In the genomic region with DNA sequence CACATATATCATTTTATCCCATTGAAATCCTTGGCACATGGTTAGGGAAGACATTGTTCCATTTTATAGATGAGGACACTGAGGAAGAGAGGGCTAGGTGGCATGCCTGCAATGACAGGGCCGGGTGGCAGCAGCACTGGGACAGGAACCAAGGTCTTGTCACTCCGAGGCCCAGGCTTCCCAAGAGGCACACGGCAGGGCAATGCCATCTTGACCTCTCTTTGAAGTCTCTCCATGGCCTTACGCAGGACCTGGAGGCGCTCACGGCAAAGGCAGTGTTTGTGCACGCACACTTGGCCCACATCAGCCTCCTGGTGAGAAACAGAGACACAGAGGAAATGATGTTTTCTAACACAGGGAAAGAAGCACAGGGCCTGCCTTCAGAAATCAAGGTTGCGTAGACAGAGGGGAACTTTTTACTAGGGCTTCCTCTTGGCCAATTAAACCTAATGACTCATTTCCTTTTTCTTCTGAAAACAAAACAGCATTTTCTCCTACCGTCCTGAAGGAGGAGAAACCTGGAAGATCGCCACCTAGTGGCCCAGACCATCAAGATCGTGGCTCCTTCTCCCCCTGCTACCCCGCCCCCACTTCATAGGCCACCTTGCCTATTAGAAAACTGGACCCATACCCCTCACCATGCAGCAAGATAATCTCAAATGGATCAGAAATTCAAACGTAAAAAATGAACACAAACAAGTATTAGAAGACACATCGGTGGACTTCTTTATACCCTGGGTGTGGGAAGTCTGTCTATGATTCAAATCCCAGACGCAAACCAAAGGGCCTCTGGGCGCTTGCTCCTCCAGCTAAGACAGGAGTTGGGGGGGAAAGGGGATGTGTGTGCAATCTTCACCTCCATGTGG, we compare ENCODE assay signal across 8 cellular contexts.
DNase-seq lines count a peak whose midpoint lies in the region; ATAC-seq and TF ChIP-seq lines count a peak whose summit lies in the region.

No MANE protein-coding gene starts in this region.

- 24 to 26% (median 25%) methylated on average over 16 of the region's 16 CpGs for WGBS in stomach, 5 donors

- peak; percentile 96 for DNase-seq in DMS53 (lab: John Stamatoyannopoulos, UW)
- DNase-seq in HuH-7.5 (ENCODE audit: low spot score) = peak; percentile 59
- peak; percentile 95 for DNase-seq in RPMI7951 (ENCODE audit: low read depth)
- peak; percentile 62 to 64 for DNase-seq in activated T-helper 1 cell treated with anti-CD3 and anti-CD28 coated beads, Interleukin-2, amount 50 U/mL, for 16 hours (ENCODE audit: low read depth in 1 of 2, low spot score in 1 of 2)
- DNase-seq in fibroblast of the aortic adventitia (ENCODE audit: low read depth) = peak; percentile 97
- peak; percentile 88 for DNase-seq in neural progenitor cell (ENCODE audit: low spot score)
- DNase-seq in stomach = peak; percentile 89

- no peaks in the 10 kb centered on the region for H4K20me1 ChIP-seq in neural progenitor cell (ENCODE audit: low read depth)

- H3K79me2 ChIP-seq in neural progenitor cell (ENCODE audit: low read depth) = no peaks in the 10 kb centered on the region

- intact Hi-C loops in stomach (cut with DNase I; ENCODE audit: low total_unique reads) = no loop called here

- H3K27ac ChIP-seq in neural progenitor cell (no peak overlapping the region), stomach (peak overlapping the region; percentile 69 to 89 (median 81))

- H3F3A ChIP-seq in neural progenitor cell (ENCODE audit: low read depth) = peaks cover 5% of the 10 kb centered on the region

- peak overlapping the region; percentile 23 for H3K27ac Mint-ChIP-seq in neural progenitor cell

- H3K4me3 Mint-ChIP-seq in neural progenitor cell = no peak overlapping the region

- H3K9me3 ChIP-seq in neural progenitor cell (ENCODE audit: low read depth) = no peaks in the 10 kb centered on the region
- H3K9me3 ChIP-seq in stomach = no peaks in the 10 kb centered on the region

- no peak for TF ChIP-seq POLR2A in stomach (IDR thresholded peaks at IDR 0.05)

- peaks cover 4% of the 10 kb centered on the region for H3K4me1 ChIP-seq in neural progenitor cell
- peaks cover 5 to 24% (median 10%) of the 10 kb centered on the region in 4 donors for H3K4me1 ChIP-seq in stomach

- no peak overlapping the region for H3K4me2 ChIP-seq in neural progenitor cell

- TF ChIP-seq CTCF in fibroblast of the aortic adventitia (IDR thresholded peaks at IDR 0.05; ENCODE audit: insufficient read depth, low read length) (peak; percentile 87), neural progenitor cell (IDR thresholded peaks at IDR 0.05) (peak; percentile 89), stomach (IDR thresholded peaks at IDR 0.05) (peak in 5 of 7 experiments; percentile 62 to 88 (median 75))

- no peak for TF ChIP-seq EP300 in stomach (IDR thresholded peaks at IDR 0.05)

- no peaks in the 10 kb centered on the region for H3K27me3 ChIP-seq in neural progenitor cell
- no peaks in the 10 kb centered on the region for H3K27me3 ChIP-seq in stomach

- no peaks in the 10 kb centered on the region for H3K9me3 Mint-ChIP-seq in neural progenitor cell

- no peak overlapping the region for H3K4me3 ChIP-seq in fibroblast of the aortic adventitia (ENCODE audit: low read depth, low read length)
- H3K4me3 ChIP-seq in neural progenitor cell = no peak overlapping the region
- peak overlapping the region in 2 of 4 donors; percentile 20 to 28 for H3K4me3 ChIP-seq in stomach

- H3K36me3 ChIP-seq in neural progenitor cell (no peaks in the 10 kb centered on the region), stomach (no peaks in the 10 kb centered on the region)

- peak overlapping the region; percentile 73 for H2AFZ ChIP-seq in neural progenitor cell (replicated peaks)

- H3K36me3 Mint-ChIP-seq in neural progenitor cell = no peaks in the 10 kb centered on the region

- peaks cover 2% of the 10 kb centered on the region for H3K27me3 Mint-ChIP-seq in neural progenitor cell (ENCODE audit: insufficient read depth, low read depth)

- H3K9ac ChIP-seq in neural progenitor cell = no peak overlapping the region

- peaks cover 24% of the 10 kb centered on the region for H3K4me1 Mint-ChIP-seq in neural progenitor cell

- ATAC-seq in GM21528 (IDR thresholded peaks at IDR 0.05; ENCODE audit: low FRiP score, unreplicated experiment) = peak; percentile 75
